ENCODE assay signal across 27 cellular contexts in genomic region chr10:127916826-127917225, GRCh38. TPM values are rescaled to one million over a fixed set of nuclear protein-coding genes. Genes with fewer than 3 reads are reported as not detected.
"Had no signal": no experiment of that assay in that cellular context is flagged by ENCODE, and none has a peak within 500 bp of the region (broad histone marks: within the 10 kb centered on the region; RNA-seq: fewer than 3 reads in every experiment).

No MANE protein-coding gene starts in this region.

- H3K4me3 Mint-ChIP-seq: activated naive CD4-positive, alpha-beta T cell treated with anti-CD3 and anti-CD28 coated beads, Interleukin-2, amount 50 U/mL, for 24 hours; brain; nephron progenitor cell; stimulated activated naive CD8-positive, alpha-beta T cell treated with anti-CD3 and anti-CD28 coated beads, Interleukin-15, Interleukin-2, amounts not matched to agents 100 ng/mL and 50 ng/mL, for 24 hours had no signal

- ATAC-seq: left colon, mucosa of descending colon had no signal

- H3K27ac ChIP-seq: right atrium auricular region, tibial nerve, VCaP had no signal

- H3K4me3 ChIP-seq: mucosa of descending colon, right atrium auricular region, tibial nerve had no signal

- H3K27ac Mint-ChIP-seq: activated naive CD4-positive, alpha-beta T cell treated with anti-CD3 and anti-CD28 coated beads, Interleukin-2, amount 50 U/mL, for 24 hours; nephron progenitor cell; stimulated activated naive CD8-positive, alpha-beta T cell treated with anti-CD3 and anti-CD28 coated beads, Interleukin-15, Interleukin-2, amounts not matched to agents 100 ng/mL and 50 ng/mL, for 24 hours had no signal

- H3K27me3 Mint-ChIP-seq: activated naive CD4-positive, alpha-beta T cell treated with anti-CD3 and anti-CD28 coated beads, Interleukin-2, amount 50 U/mL, for 24 hours; stimulated activated naive CD8-positive, alpha-beta T cell treated with anti-CD3 and anti-CD28 coated beads, Interleukin-15, Interleukin-2, amounts not matched to agents 100 ng/mL and 50 ng/mL, for 24 hours had no signal

- DNase-seq: activated CD4-positive, alpha-beta T cell treated with anti-CD3 and anti-CD28 coated beads for 1 hour; activated gamma-delta T cell treated with Interleukin-2 at 50 U/mL for 16 hours; activated T-cell treated with anti-CD3 and anti-CD28 coated beads, Interleukin-2, amount 50 U/mL, for 1 hour; anterior cingulate cortex; caudate nucleus; dermis blood vessel endothelial cell; effector CD8-positive, alpha-beta T cell; glutamatergic neuron; hippocampal formation; left colon; mesendoderm; mucosa of descending colon; nephron progenitor cell; occipital lobe; stimulated activated CD4-positive, alpha-beta T cell treated with anti-CD3 and anti-CD28 coated beads, Interleukin-4, amount 100 ng/mL, for 4 hours had no signal

- H3K9me3 Mint-ChIP-seq: activated naive CD4-positive, alpha-beta T cell treated with anti-CD3 and anti-CD28 coated beads, Interleukin-2, amount 50 U/mL, for 24 hours; nephron progenitor cell had no signal

- H3K4me1 Mint-ChIP-seq: activated naive CD4-positive, alpha-beta T cell treated with anti-CD3 and anti-CD28 coated beads, Interleukin-2, amount 50 U/mL, for 24 hours; nephron progenitor cell had no signal

- H3K9me3 ChIP-seq: mucosa of descending colon, right atrium auricular region, tibial nerve had no signal

- H3K36me3 ChIP-seq: right atrium auricular region, tibial nerve had no signal

- H3K27me3 ChIP-seq: right atrium auricular region, tibial nerve had no signal

- H3K36me3 Mint-ChIP-seq: activated naive CD4-positive, alpha-beta T cell treated with anti-CD3 and anti-CD28 coated beads, Interleukin-2, amount 50 U/mL, for 24 hours; brain had no signal

RNA-seq across cellular contexts. Expression of gene CLRN3, which starts 24.1 kb away (rescaled TPM):
- total RNA-seq: dermis blood vessel endothelial cell; frontal cortex; lower leg skin; posterior vena cava; right atrium auricular region; T-helper 2 cell treated with Interferon-gamma antibody and Interleukin-4, amounts not matched to agents 100 ng/mL and 5 ng/mL, for 36 hours; tibial nerve had no signal
- polyA plus RNA-seq: esophagus, keratinocyte had no signal
